17 cellular contexts compared by ENCODE assay signal in genomic region chr4:143390764-143391163, GRCh38. TPM values are rescaled to one million over a fixed set of nuclear protein-coding genes. Genes with fewer than 3 reads are reported as not detected.
DNase-seq lines count a peak whose midpoint lies in the region; ATAC-seq and TF ChIP-seq lines count a peak whose summit lies in the region.
"Had no signal": no experiment of that assay in that cellular context is flagged by ENCODE, and none has a peak within 500 bp of the region (broad histone marks: within the 10 kb centered on the region; RNA-seq: fewer than 3 reads in every experiment).

No MANE protein-coding gene starts in this region.

- peak overlapping the region; percentile 86; the same call in 1 of the 2 replicates for H3K27ac ChIP-seq in SK-N-MC
- H3K27ac ChIP-seq in right cardiac atrium (ENCODE audit: low read length) = peak overlapping the region; percentile 80
- H3K27ac ChIP-seq in sigmoid colon = peak overlapping the region; percentile 22 to 67 (median 61)
- H3K27ac ChIP-seq: KMS-11 had no signal

- no peak for TF ChIP-seq EP300 in sigmoid colon (IDR thresholded peaks at IDR 0.05)

- no peak overlapping the region; the same call in 1 of the 2 replicates for H3K4me3 ChIP-seq in SK-N-MC
- no peak overlapping the region for H3K4me3 ChIP-seq in right cardiac atrium (ENCODE audit: low read length)
- no peak overlapping the region for H3K4me3 ChIP-seq in sigmoid colon

- DNase-seq in SK-N-MC (ENCODE audit: low read depth, low spot score) = no peak
- DNase-seq in right cardiac atrium = no peak
- no peak for DNase-seq in sigmoid colon
- DNase-seq in nephron progenitor cell = no peak
- DNase-seq in GM19240 (ENCODE audit: insufficient read length, low spot score) = no peak
- DNase-seq: activated T-cell treated with anti-CD3 and anti-CD28 coated beads, Interleukin-2, amount 50 U/mL, for 48 hours; Calu3; islet precursor cell; NCI-H1436; SIG-M5; stimulated activated CD4-positive, alpha-beta T cell treated with anti-CD3 and anti-CD28 coated beads, Interleukin-4, amount 100 ng/mL, for 24 hours; T1000 had no signal

- H3K36me3 ChIP-seq in SK-N-MC (ENCODE audit: insufficient read depth, low read length) = no peaks in the 10 kb centered on the region
- no peaks in the 10 kb centered on the region for H3K36me3 ChIP-seq in sigmoid colon

- intact Hi-C loops in right cardiac atrium (cut with DNase I) (loop anchor here in 1 of 4 donors (10.0 kb wide), 1 partner anchor 56 kb away; the partner anchor contains the start of gene GAB1), sigmoid colon (cut with DNase I) (no loop called here)

- H3K27ac Mint-ChIP-seq in nephron progenitor cell = no peak overlapping the region

- TF ChIP-seq POLR2A in sigmoid colon (IDR thresholded peaks at IDR 0.05) = no peak

- H3K27me3 Mint-ChIP-seq in nephron progenitor cell (ENCODE audit: low read depth, poor library complexity) = no peaks in the 10 kb centered on the region

- WGBS in right cardiac atrium = 87% methylated on average over 3 of the region's 3 CpGs
- WGBS in sigmoid colon, 2 donors = 86 to 89% methylated on average over 3 of the region's 3 CpGs

- no peak overlapping the region for H3K4me3 Mint-ChIP-seq in nephron progenitor cell

- H3K9me3 ChIP-seq in SK-N-MC (ENCODE audit: low read depth, low read length) (no peaks in the 10 kb centered on the region), right cardiac atrium (ENCODE audit: control insufficient read depth, low read length) (no peaks in the 10 kb centered on the region), sigmoid colon (no peaks in the 10 kb centered on the region)

- peaks cover 44% of the 10 kb centered on the region for H3K4me1 Mint-ChIP-seq in nephron progenitor cell

- TF ChIP-seq CTCF in sigmoid colon (IDR thresholded peaks at IDR 0.05) (no peak), nephron progenitor cell (IDR thresholded peaks at IDR 0.05) (no peak)

- H3K36me3 Mint-ChIP-seq in nephron progenitor cell (ENCODE audit: low read depth) = peaks cover 8% of the 10 kb centered on the region

- H3K4me1 ChIP-seq in right cardiac atrium (ENCODE audit: control insufficient read depth, insufficient read depth, low read length) (peaks cover 18% of the 10 kb centered on the region), sigmoid colon (peaks cover 0 to 87% (median 82%) of the 10 kb centered on the region in 4 donors)

- H3K9me3 Mint-ChIP-seq in nephron progenitor cell = no peaks in the 10 kb centered on the region

- no peak overlapping the region for H3K9ac ChIP-seq in SK-N-MC (ENCODE audit: insufficient read length)
- H3K9ac ChIP-seq: KMS-11 had no signal

- ATAC-seq in GM18511 (IDR thresholded peaks at IDR 0.05; ENCODE audit: unreplicated experiment) = peak; percentile 53
- ATAC-seq in right cardiac atrium = peak; percentile 16 to 38
- ATAC-seq in GM21528 (IDR thresholded peaks at IDR 0.05; ENCODE audit: low FRiP score, unreplicated experiment) = no peak
- ATAC-seq in GM21737 (IDR thresholded peaks at IDR 0.05; ENCODE audit: unreplicated experiment) = no peak
- ATAC-seq: HCT116 had no signal

- H3K27me3 ChIP-seq in right cardiac atrium (ENCODE audit: control insufficient read depth, insufficient read depth) (no peaks in the 10 kb centered on the region), sigmoid colon (no peaks in the 10 kb centered on the region)

RNA-seq across cellular contexts. Expression of gene GAB1, which starts 54.1 kb away (rescaled TPM):
- total RNA-seq in right cardiac atrium (10 to 100 TPM; 46.8 to 73.4 (median 59.0) TPM), sigmoid colon (10 to 100 TPM; 44.1 to 71.6 (median 62.4) TPM)
- polyA plus RNA-seq in right cardiac atrium (11.0 TPM), sigmoid colon (10 to 100 TPM; 10.0 to 13.2 (median 11.4) TPM)

Comparison
In these comparisons a context has a peak if more than half of its experiments do, and no peak if none do; other contexts are left out.
1. ATAC-seq: peak in GM18511 (single experiment) and right cardiac atrium (2 of 2); none in GM21528 (single experiment) and GM21737 (single experiment).
2. Peak in every context shown above with its lines, with median percentiles within 50 percentile points of each other: H3K27ac ChIP-seq.